ENCODE assay signal across 8 cellular contexts in the genomic region with DNA sequence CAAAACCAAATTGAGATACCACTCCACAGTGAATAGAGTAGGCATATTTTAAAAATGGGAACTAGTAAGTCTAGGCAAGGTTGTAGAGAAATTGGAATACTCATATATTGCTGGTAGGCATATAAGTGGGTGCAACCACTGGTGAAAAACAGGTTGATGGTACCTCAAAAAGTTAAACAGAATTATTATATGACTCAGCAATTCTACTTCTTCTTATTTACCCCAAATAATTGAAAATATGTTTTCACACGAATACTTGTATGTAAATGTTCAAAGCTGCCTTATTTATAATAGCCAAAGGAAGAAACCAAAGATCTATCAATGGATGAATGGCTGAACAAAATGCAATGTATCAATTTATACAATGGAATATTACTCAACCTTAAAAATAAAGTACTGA.
"Had no signal": no experiment of that assay in that cellular context is flagged by ENCODE, and none has a peak within 500 bp of the region (broad histone marks: within the 10 kb centered on the region; RNA-seq: fewer than 3 reads in every experiment).

No MANE protein-coding gene starts in this region.

- DNase-seq: GDM1, GF-D8 had no signal

- ATAC-seq: GM12878 had no signal

- H3K4me3 ChIP-seq: GM12878 had no signal

- FAIRE-seq: G401.6, GM12878, GM12891, GM12892, GM18507, GM19239 had no signal
